In genomic region chr3:160720123-160720746, GRCh38 we compare ENCODE assay signal across 14 cellular contexts. TPM values are rescaled to one million over a fixed set of nuclear protein-coding genes. Genes with fewer than 3 reads are reported as not detected.
DNase-seq lines count a peak whose midpoint lies in the region; ATAC-seq, FAIRE-seq and TF ChIP-seq lines count a peak whose summit lies in the region.
"Had no signal": no experiment of that assay in that cellular context is flagged by ENCODE, and none has a peak within 500 bp of the region (broad histone marks: within the 10 kb centered on the region; RNA-seq: fewer than 3 reads in every experiment).

No MANE protein-coding gene starts in this region.

- intact Hi-C loops in activated CD4-positive, alpha-beta T cell treated with anti-CD3 and anti-CD28 coated beads, Interleukin-2, amount 10 ng/mL, durations not matched to agents 24 days and 14 days (cut with micrococcal nuclease), result no loop called here

- DNase-seq in ELF-1 (ENCODE audit: low read depth, low spot score) (peak; percentile 27), foreskin keratinocyte (peak in 1 of 2 donors; percentile 15), GM12891 (ENCODE audit: insufficient read length, low spot score) (no peak), foreskin melanocyte (no peak), GM19240 (ENCODE audit: insufficient read length, low spot score) (no peak)
- peak; percentile 7 for DNase-seq in Jurkat, Clone E6-1 (ENCODE audit: low read depth, low spot score)
- DNase-seq in activated CD4-positive, alpha-beta T cell treated with anti-CD3 and anti-CD28 coated beads, Interleukin-2, amount 10 ng/mL, durations not matched to agents 24 days and 14 days, result no peak
- DNase-seq: activated CD4-positive, CD25-positive, alpha-beta regulatory T cell treated with anti-CD3 and anti-CD28 coated beads, Interleukin-2, amount 50 U/mL, for 72 hours; activated naive CD8-positive, alpha-beta T cell treated with anti-CD3 and anti-CD28 coated beads, Interleukin-2, amount 10 ng/mL, durations not matched to agents 7 days and 5 days; DMS53; KG1; stimulated activated CD4-positive, alpha-beta T cell treated with anti-CD3 and anti-CD28 coated beads, Interleukin-12 subunit alpha, Interleukin-12 subunit beta, amount 100 ng/mL, for 4 hours had no signal

- TF ChIP-seq CTCF in foreskin keratinocyte (conservative IDR thresholded peaks at IDR 0.05), result peak; percentile 45

- no peaks in the 10 kb centered on the region for H3K4me1 Mint-ChIP-seq in activated CD4-positive, alpha-beta T cell treated with anti-CD3 and anti-CD28 coated beads, Interleukin-2, amount 10 ng/mL, durations not matched to agents 24 days and 14 days
- H3K4me1 Mint-ChIP-seq: activated naive CD8-positive, alpha-beta T cell treated with anti-CD3 and anti-CD28 coated beads, Interleukin-2, amount 10 ng/mL, durations not matched to agents 7 days and 5 days had no signal

- TF ChIP-seq POLR2A in GM12891 (IDR thresholded peaks at IDR 0.05; ENCODE audit: low read depth, low read length), result no peak

- H3K4me3 Mint-ChIP-seq in activated CD4-positive, alpha-beta T cell treated with anti-CD3 and anti-CD28 coated beads, Interleukin-2, amount 10 ng/mL, durations not matched to agents 24 days and 14 days, result no peak overlapping the region
- H3K4me3 Mint-ChIP-seq: activated naive CD8-positive, alpha-beta T cell treated with anti-CD3 and anti-CD28 coated beads, Interleukin-2, amount 10 ng/mL, durations not matched to agents 7 days and 5 days; stimulated activated naive CD8-positive, alpha-beta T cell treated with anti-CD3 and anti-CD28 coated beads, Interleukin-15, Interleukin-2, amounts not matched to agents 100 ng/mL and 50 ng/mL, for 24 hours had no signal

- no peak overlapping the region for H3K4me3 ChIP-seq in Jurkat, Clone E6-1 (ENCODE audit: low read length)

- H3K27me3 ChIP-seq in foreskin keratinocyte, result no peaks in the 10 kb centered on the region

- FAIRE-seq in GM12891 (lab: Jason Lieb, UNC), result no peak

- H3K9me3 Mint-ChIP-seq in activated CD4-positive, alpha-beta T cell treated with anti-CD3 and anti-CD28 coated beads, Interleukin-2, amount 10 ng/mL, durations not matched to agents 24 days and 14 days, result no peaks in the 10 kb centered on the region
- H3K9me3 Mint-ChIP-seq: activated naive CD8-positive, alpha-beta T cell treated with anti-CD3 and anti-CD28 coated beads, Interleukin-2, amount 10 ng/mL, durations not matched to agents 7 days and 5 days; stimulated activated naive CD8-positive, alpha-beta T cell treated with anti-CD3 and anti-CD28 coated beads, Interleukin-15, Interleukin-2, amounts not matched to agents 100 ng/mL and 50 ng/mL, for 24 hours had no signal

- ATAC-seq in GM19372 (IDR thresholded peaks at IDR 0.05; ENCODE audit: low read depth, unreplicated experiment) (peak; percentile 88), foreskin keratinocyte (peak; percentile 70)

- H3K4me1 ChIP-seq in foreskin keratinocyte, result peaks cover 6% of the 10 kb centered on the region

- no peak overlapping the region for H3K27ac Mint-ChIP-seq in activated CD4-positive, alpha-beta T cell treated with anti-CD3 and anti-CD28 coated beads, Interleukin-2, amount 10 ng/mL, durations not matched to agents 24 days and 14 days
- H3K27ac Mint-ChIP-seq: activated naive CD8-positive, alpha-beta T cell treated with anti-CD3 and anti-CD28 coated beads, Interleukin-2, amount 10 ng/mL, durations not matched to agents 7 days and 5 days; stimulated activated naive CD8-positive, alpha-beta T cell treated with anti-CD3 and anti-CD28 coated beads, Interleukin-15, Interleukin-2, amounts not matched to agents 100 ng/mL and 50 ng/mL, for 24 hours had no signal

- no peak overlapping the region for H3K27ac ChIP-seq in foreskin keratinocyte

- H3K36me3 Mint-ChIP-seq in activated CD4-positive, alpha-beta T cell treated with anti-CD3 and anti-CD28 coated beads, Interleukin-2, amount 10 ng/mL, durations not matched to agents 24 days and 14 days (ENCODE audit: low read depth), result no peaks in the 10 kb centered on the region
- H3K36me3 Mint-ChIP-seq: activated naive CD8-positive, alpha-beta T cell treated with anti-CD3 and anti-CD28 coated beads, Interleukin-2, amount 10 ng/mL, durations not matched to agents 7 days and 5 days had no signal

- peaks cover 18% of the 10 kb centered on the region for H3K27me3 Mint-ChIP-seq in activated CD4-positive, alpha-beta T cell treated with anti-CD3 and anti-CD28 coated beads, Interleukin-2, amount 10 ng/mL, durations not matched to agents 24 days and 14 days

TF ChIP-seq in GM12891, 5 proteins besides CTCF, POLR2A, EP300 and RAD21:
- TF ChIP-seq POLR2AphosphoS5 (IDR thresholded peaks at IDR 0.05; ENCODE audit: low read depth, low read length) (no peak), POU2F2 (IDR thresholded peaks at IDR 0.05; ENCODE audit: low read depth, low read length) (no peak), PAX5 (IDR thresholded peaks at IDR 0.05; ENCODE audit: insufficient read depth, low read length, severe bottlenecking) (no peak), SPI1 (IDR thresholded peaks at IDR 0.05; ENCODE audit: low read depth, low read length) (no peak), TAF1 (IDR thresholded peaks at IDR 0.05; ENCODE audit: low read depth, low read length) (no peak)

RNA-seq across cellular contexts. Expression of gene PPM1L, which starts 35.8 kb away (rescaled TPM):
- polyA plus RNA-seq in Jurkat, Clone E6-1 (2012; ENCODE audit: insufficient read depth, insufficient read length), result 2.7 TPM
- 0.44 and 0.74 TPM in 2 replicates for total RNA-seq in foreskin keratinocyte
- 0.08 and 0.11 TPM in 2 replicates for polyA plus RNA-seq in foreskin keratinocyte
- polyA plus RNA-seq in GM12891 (2012; ENCODE audit: low read depth, missing spikeins), result 0.19 TPM
- 2.7 and 2.9 TPM in 2 replicates for total RNA-seq in activated CD4-positive, alpha-beta T cell treated with anti-CD3 and anti-CD28 coated beads, Interleukin-2, amount 10 ng/mL, durations not matched to agents 24 days and 14 days

RNA-seq across cellular contexts. Expression of gene ARL14, which starts 43.3 kb away (rescaled TPM):
- not detected for polyA plus RNA-seq in Jurkat, Clone E6-1 (2012; ENCODE audit: insufficient read depth, insufficient read length)
- 0.39 and 0.44 TPM in 2 replicates for total RNA-seq in foreskin keratinocyte
- 0.28 and 0.36 TPM in 2 replicates for polyA plus RNA-seq in foreskin keratinocyte
- polyA plus RNA-seq in GM12891 (2012; ENCODE audit: low read depth, missing spikeins), result not detected
- total RNA-seq in activated CD4-positive, alpha-beta T cell treated with anti-CD3 and anti-CD28 coated beads, Interleukin-2, amount 10 ng/mL, durations not matched to agents 24 days and 14 days, result not detected in 2 replicates
- total RNA-seq: activated naive CD8-positive, alpha-beta T cell treated with anti-CD3 and anti-CD28 coated beads, Interleukin-2, amount 10 ng/mL, durations not matched to agents 7 days and 5 days had no signal

Comparison
In these comparisons a context has a peak if more than half of its experiments do, and no peak if none do; other contexts are left out.
1. DNase-seq: peak in ELF-1 (single experiment) and Jurkat, Clone E6-1 (single experiment); none in GM12891 (single experiment), foreskin melanocyte (single experiment), activated CD4-positive, alpha-beta T cell treated with anti-CD3 and anti-CD28 coated beads, Interleukin-2, amount 10 ng/mL, durations not matched to agents 24 days and 14 days (single experiment) and GM19240 (single experiment).